In the genomic region with DNA sequence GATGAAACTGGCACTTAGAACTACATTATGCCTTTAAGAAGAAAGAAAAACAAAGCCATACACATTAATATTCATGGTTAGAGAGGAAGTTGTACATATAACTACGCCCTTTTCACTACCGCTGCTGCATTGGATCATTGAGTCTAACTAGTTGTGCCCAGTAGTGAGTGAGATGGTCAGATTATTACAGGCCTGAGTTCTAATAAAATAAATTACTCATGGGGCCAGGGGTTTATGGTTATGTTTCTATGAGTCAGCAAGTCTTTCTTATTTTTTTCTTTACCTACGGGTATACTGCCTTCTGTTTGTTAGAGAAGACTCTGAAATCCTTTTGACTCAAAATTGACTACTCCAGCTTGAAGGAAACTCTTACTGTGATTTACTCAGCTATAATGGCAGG, we compare ENCODE assay signal across 27 cellular contexts. TPM values are rescaled to one million over a fixed set of nuclear protein-coding genes. Genes with fewer than 3 reads are reported as not detected.
DNase-seq lines count a peak whose midpoint lies in the region; ATAC-seq and TF ChIP-seq lines count a peak whose summit lies in the region.
"Had no signal": no experiment of that assay in that cellular context is flagged by ENCODE, and none has a peak within 500 bp of the region (broad histone marks: within the 10 kb centered on the region; RNA-seq: fewer than 3 reads in every experiment).

No MANE protein-coding gene starts in this region.

- intact Hi-C loops in upper lobe of right lung (cut with DNase I) (loop anchor here (10.0 kb wide), 1 partner anchor 204 kb away; no protein-coding TSS in a partner anchor), right cardiac atrium (cut with DNase I) (loop anchor here in 1 of 4 donors (10.0 kb wide), 1 partner anchor 96 kb away; no protein-coding TSS in a partner anchor)

- no peaks in the 10 kb centered on the region for H3K9me3 ChIP-seq in upper lobe of right lung
- no peaks in the 10 kb centered on the region for H3K9me3 ChIP-seq in right cardiac atrium (ENCODE audit: control insufficient read depth, low read length)
- H3K9me3 ChIP-seq: thoracic aorta had no signal

- DNase-seq in HFFc6 = peak; percentile 58
- peak; percentile 59 for DNase-seq in iris pigment epithelial cell (ENCODE audit: low read depth)
- no peak for DNase-seq in upper lobe of right lung
- DNase-seq in right cardiac atrium = no peak
- DNase-seq in AG08396 (ENCODE audit: low spot score) = no peak
- no peak for DNase-seq in CD1c-positive myeloid dendritic cell (ENCODE audit: extremely low spot score)
- DNase-seq: activated B cell treated with CpG ODN at 0.5 μM for 24 hours; activated CD4-positive, alpha-beta memory T cell treated with anti-CD3 and anti-CD28 coated beads, Interleukin-2, amount 10 ng/mL, durations not matched to agents 7 days and 5 days; activated naive CD4-positive, alpha-beta T cell treated with anti-CD3 and anti-CD28 coated beads for 36 hours; activated T-cell treated with anti-CD3 and anti-CD28 coated beads, Interleukin-2, amount 50 U/mL, for 1 hour; AML-193; amygdala; caudate nucleus; DMS79; foreskin fibroblast; NCI-H1436; Right ventricle myocardium superior; stimulated activated CD4-positive, alpha-beta T cell treated with anti-CD3 and anti-CD28 coated beads, Interleukin-2, amount 100 ng/mL, for 48 hours; stimulated activated naive CD4-positive, alpha-beta T cell; T1000 had no signal

- H3K27ac ChIP-seq in upper lobe of right lung (no peak overlapping the region), right cardiac atrium (ENCODE audit: low read length) (no peak overlapping the region)
- H3K27ac ChIP-seq: hepatocyte, thoracic aorta had no signal

- H3K36me3 ChIP-seq in upper lobe of right lung = peaks cover 88% of the 10 kb centered on the region

- H3K4me1 ChIP-seq in upper lobe of right lung = no peaks in the 10 kb centered on the region
- H3K4me1 ChIP-seq in right cardiac atrium (ENCODE audit: control insufficient read depth, insufficient read depth, low read length) = no peaks in the 10 kb centered on the region

- 91% methylated on average over 3 of the region's 3 CpGs for whole genome bisulfite sequencing in right cardiac atrium

- TF ChIP-seq CTCF in HFFc6 (IDR thresholded peaks at IDR 0.05) (no peak), upper lobe of right lung (IDR thresholded peaks at IDR 0.05) (no peak)

- H3K9me3 Mint-ChIP-seq in HFFc6 = no peaks in the 10 kb centered on the region
- no peaks in the 10 kb centered on the region for H3K9me3 Mint-ChIP-seq in activated T-helper 17 cell treated with anti-CD3 and anti-CD28 coated beads, Interleukin-2, amount 50 U/mL, for 72 hours
- H3K9me3 Mint-ChIP-seq: activated B cell treated with CpG ODN at 0.5 μM for 24 hours; activated CD4-positive, alpha-beta memory T cell treated with anti-CD3 and anti-CD28 coated beads, Interleukin-2, amount 10 ng/mL, durations not matched to agents 7 days and 5 days; activated naive CD4-positive, alpha-beta T cell treated with anti-CD3 and anti-CD28 coated beads for 36 hours; neural crest cell had no signal

- H3K4me3 ChIP-seq in upper lobe of right lung (no peak overlapping the region), right cardiac atrium (ENCODE audit: low read length) (no peak overlapping the region)
- H3K4me3 ChIP-seq: hepatocyte, smooth muscle cell, thoracic aorta had no signal

- H3K27me3 ChIP-seq in upper lobe of right lung (no peaks in the 10 kb centered on the region), right cardiac atrium (ENCODE audit: control insufficient read depth, insufficient read depth) (no peaks in the 10 kb centered on the region)
- H3K27me3 ChIP-seq: hepatocyte had no signal

- no peak for ATAC-seq in activated T-helper 17 cell treated with anti-CD3 and anti-CD28 coated beads, Interleukin-2, amount 50 U/mL, for 72 hours (replicated peaks)
- ATAC-seq in upper lobe of right lung = peak; percentile 50
- no peak for ATAC-seq in right cardiac atrium

- H3K4me3 Mint-ChIP-seq in HFFc6 = no peak overlapping the region
- no peak overlapping the region for H3K4me3 Mint-ChIP-seq in activated T-helper 17 cell treated with anti-CD3 and anti-CD28 coated beads, Interleukin-2, amount 50 U/mL, for 72 hours
- H3K4me3 Mint-ChIP-seq: activated B cell treated with CpG ODN at 0.5 μM for 24 hours; activated CD4-positive, alpha-beta memory T cell treated with anti-CD3 and anti-CD28 coated beads, Interleukin-2, amount 10 ng/mL, durations not matched to agents 7 days and 5 days; activated naive CD4-positive, alpha-beta T cell treated with anti-CD3 and anti-CD28 coated beads for 36 hours; neural crest cell had no signal

- peaks cover 11% of the 10 kb centered on the region for H3K4me1 Mint-ChIP-seq in HFFc6 (ENCODE audit: low read depth)
- no peaks in the 10 kb centered on the region for H3K4me1 Mint-ChIP-seq in activated T-helper 17 cell treated with anti-CD3 and anti-CD28 coated beads, Interleukin-2, amount 50 U/mL, for 72 hours
- H3K4me1 Mint-ChIP-seq: activated B cell treated with CpG ODN at 0.5 μM for 24 hours; activated CD4-positive, alpha-beta memory T cell treated with anti-CD3 and anti-CD28 coated beads, Interleukin-2, amount 10 ng/mL, durations not matched to agents 7 days and 5 days; neural crest cell had no signal

- no peak overlapping the region; the same call in 1 of the 2 replicates for H3K27ac Mint-ChIP-seq in HFFc6
- peak overlapping the region; percentile 4 for H3K27ac Mint-ChIP-seq in activated T-helper 17 cell treated with anti-CD3 and anti-CD28 coated beads, Interleukin-2, amount 50 U/mL, for 72 hours
- H3K27ac Mint-ChIP-seq: activated B cell treated with CpG ODN at 0.5 μM for 24 hours; activated CD4-positive, alpha-beta memory T cell treated with anti-CD3 and anti-CD28 coated beads, Interleukin-2, amount 10 ng/mL, durations not matched to agents 7 days and 5 days; activated naive CD4-positive, alpha-beta T cell treated with anti-CD3 and anti-CD28 coated beads for 36 hours; progenitor cell of endocrine pancreas had no signal

- peaks cover 34% of the 10 kb centered on the region for H3K36me3 Mint-ChIP-seq in HFFc6 (ENCODE audit: low read depth)
- peaks cover 99% of the 10 kb centered on the region for H3K36me3 Mint-ChIP-seq in activated T-helper 17 cell treated with anti-CD3 and anti-CD28 coated beads, Interleukin-2, amount 50 U/mL, for 72 hours (ENCODE audit: low read depth)

- no peaks in the 10 kb centered on the region for H3K27me3 Mint-ChIP-seq in HFFc6 (ENCODE audit: insufficient read depth)
- H3K27me3 Mint-ChIP-seq in activated T-helper 17 cell treated with anti-CD3 and anti-CD28 coated beads, Interleukin-2, amount 50 U/mL, for 72 hours = no peaks in the 10 kb centered on the region
- H3K27me3 Mint-ChIP-seq: activated B cell treated with CpG ODN at 0.5 μM for 24 hours; activated CD4-positive, alpha-beta memory T cell treated with anti-CD3 and anti-CD28 coated beads, Interleukin-2, amount 10 ng/mL, durations not matched to agents 7 days and 5 days; progenitor cell of endocrine pancreas had no signal

RNA-seq across cellular contexts. Expression of gene RIOK1, which starts 11.5 kb away (rescaled TPM):
- 10 to 100 TPM; 16.6 to 19.5 (median 17.8) TPM for total RNA-seq in HFFc6 (2021; fragmentation: NEBNext Ultra II Directional; extraction: Animal tissue kit (Norgen Biotek cat#: 25700))
- total RNA-seq in activated T-helper 17 cell treated with anti-CD3 and anti-CD28 coated beads, Interleukin-2, amount 50 U/mL, for 72 hours = 10 to 100 TPM; 23.4 to 48.9 TPM
- total RNA-seq in upper lobe of right lung = 18.4 TPM
- 10 to 100 TPM; 10.6 to 14.3 (median 13.3) TPM for total RNA-seq in right cardiac atrium
- 7.7 TPM for polyA plus RNA-seq in right cardiac atrium

RNA-seq across cellular contexts. Expression of gene CAGE1, which starts 11.6 kb away (rescaled TPM):
- total RNA-seq in HFFc6 (2021; fragmentation: NEBNext Ultra II Directional; extraction: Animal tissue kit (Norgen Biotek cat#: 25700)) = under 1 TPM in 1 of 6 experiments, not detected in 5; 0.22 TPM
- total RNA-seq in activated T-helper 17 cell treated with anti-CD3 and anti-CD28 coated beads, Interleukin-2, amount 50 U/mL, for 72 hours = under 1 TPM; 0.16 to 0.30 TPM
- not detected for total RNA-seq in upper lobe of right lung
- total RNA-seq in right cardiac atrium = under 1 TPM in 3 of 4 donors, not detected in 1; 0.11 to 0.17 (median 0.11) TPM
- polyA plus RNA-seq in right cardiac atrium = not detected
- total RNA-seq: progenitor cell of endocrine pancreas, Right ventricle myocardium superior, smooth muscle cell, thoracic aorta had no signal
- polyA plus RNA-seq: hepatocyte, liver, smooth muscle cell had no signal

Comparison
In these comparisons a context has a peak if more than half of its experiments do, and no peak if none do; other contexts are left out.
1. DNase-seq: peak in HFFc6 (single experiment) and iris pigment epithelial cell (single experiment); none in upper lobe of right lung (single experiment), right cardiac atrium (0 of 3), AG08396 (single experiment) and CD1c-positive myeloid dendritic cell (single experiment).